Comparison of ENCODE assay signal across 20 cellular contexts in the genomic region with DNA sequence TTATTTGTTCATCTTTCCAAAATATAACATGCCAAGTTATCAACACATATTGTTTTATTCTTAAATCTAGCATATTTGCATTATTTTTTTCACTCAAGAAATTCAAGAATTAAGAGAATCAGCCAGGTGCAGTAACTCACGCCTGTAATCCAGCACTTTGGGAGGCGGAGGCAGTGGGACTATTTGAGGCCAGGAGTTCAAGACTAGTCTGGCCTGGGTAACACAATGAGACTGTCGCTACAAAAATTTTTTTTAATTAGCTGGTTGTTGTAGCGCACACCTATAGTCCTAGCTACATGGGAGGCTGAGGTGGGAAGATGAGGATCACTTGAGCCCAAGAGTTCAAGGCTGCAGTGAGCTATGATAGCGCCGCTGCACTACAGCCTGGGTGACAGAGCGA. TPM values are rescaled to one million over a fixed set of nuclear protein-coding genes. Genes with fewer than 3 reads are reported as not detected.
A peak's percentile ranks its signal among the peaks of the same experiment; 100 is the strongest.
DNase-seq lines count a peak whose midpoint lies in the region; ATAC-seq and TF ChIP-seq lines count a peak whose summit lies in the region.
"Had no signal": no experiment of that assay in that cellular context is flagged by ENCODE, and none has a peak within 500 bp of the region (broad histone marks: within the 10 kb centered on the region; RNA-seq: fewer than 3 reads in every experiment).

No MANE protein-coding gene starts in this region.

- H3K9me3 Mint-ChIP-seq in H9 = no peaks in the 10 kb centered on the region
- H3K9me3 Mint-ChIP-seq: activated CD4-positive, alpha-beta memory T cell treated with anti-CD3 and anti-CD28 coated beads, Interleukin-2, amount 10 ng/mL, durations not matched to agents 7 days and 5 days; activated naive CD8-positive, alpha-beta T cell treated with anti-CD3 and anti-CD28 coated beads, Interleukin-2, amount 10 ng/mL, durations not matched to agents 7 days and 5 days; CD4-positive, alpha-beta T cell; naive thymus-derived CD8-positive, alpha-beta T cell had no signal

- no peak for TF ChIP-seq POLR2A in tibial nerve (IDR thresholded peaks at IDR 0.05)

- H2AFZ ChIP-seq in H9 (ENCODE audit: low read length) = no peak overlapping the region
- H2AFZ ChIP-seq in OCI-LY3 (ENCODE audit: low read depth, low read length) = no peak overlapping the region

- H3K9me3 ChIP-seq in H9 (ENCODE audit: control insufficient read depth, low read depth, low read length) (no peaks in the 10 kb centered on the region), OCI-LY3 (ENCODE audit: insufficient read depth, low read length) (no peaks in the 10 kb centered on the region), psoas muscle (no peaks in the 10 kb centered on the region), tibial nerve (no peaks in the 10 kb centered on the region)
- H3K9me3 ChIP-seq: thoracic aorta had no signal

- no peaks in the 10 kb centered on the region for H3K27me3 Mint-ChIP-seq in H9 (ENCODE audit: low read depth)
- H3K27me3 Mint-ChIP-seq: activated CD4-positive, alpha-beta memory T cell treated with anti-CD3 and anti-CD28 coated beads, Interleukin-2, amount 10 ng/mL, durations not matched to agents 7 days and 5 days; activated naive CD8-positive, alpha-beta T cell treated with anti-CD3 and anti-CD28 coated beads, Interleukin-2, amount 10 ng/mL, durations not matched to agents 7 days and 5 days; CD4-positive, alpha-beta T cell; naive thymus-derived CD8-positive, alpha-beta T cell had no signal

- H2AK5ac ChIP-seq in H9 (ENCODE audit: insufficient read length, low read length) = no peak overlapping the region

- peaks cover 3% of the 10 kb centered on the region for H3K36me3 ChIP-seq in OCI-LY3 (replicated peaks; ENCODE audit: low read depth, low read length)
- H3K36me3 ChIP-seq in psoas muscle (ENCODE audit: insufficient read depth in 1 of 2, low read depth in 1 of 2) = no peaks in the 10 kb centered on the region
- no peaks in the 10 kb centered on the region for H3K36me3 ChIP-seq in tibial nerve
- H3K36me3 ChIP-seq: thoracic aorta had no signal

- H4K8ac ChIP-seq in H9 (replicated peaks; ENCODE audit: insufficient read length, low read depth, low read length) = no peak overlapping the region

- peaks cover 0 to under 1% (median 0%) of the 10 kb centered on the region in 3 experiments; a peak in 2 of 7 replicates for H3K36me3 Mint-ChIP-seq in H9 (ENCODE audit: insufficient read depth in 1 of 3, low read depth in 3 of 3)

- H3K27ac ChIP-seq in H9 (ENCODE audit: insufficient read length, low read depth, low read length) = no peak overlapping the region
- H3K27ac ChIP-seq in OCI-LY3 (ENCODE audit: low read length) = peak overlapping the region; percentile 93
- peak overlapping the region; percentile 25 for H3K27ac ChIP-seq in epithelial cell of prostate
- H3K27ac ChIP-seq in psoas muscle = peak overlapping the region; percentile 37
- no peak overlapping the region for H3K27ac ChIP-seq in tibial nerve
- H3K27ac ChIP-seq: thoracic aorta had no signal

- peaks cover 5% of the 10 kb centered on the region for H3K79me1 ChIP-seq in H9 (ENCODE audit: insufficient read depth, low read depth, low read length, poor library complexity, severe bottlenecking)

- H3K56ac ChIP-seq in H9 (ENCODE audit: insufficient read length, low read depth, low read length) = no peak overlapping the region

- intact Hi-C loops in psoas muscle (cut with DNase I) = no loop called here

- TF ChIP-seq CTCF in H9 (conservative IDR thresholded peaks at IDR 0.05) (no peak), OCI-LY3 (IDR thresholded peaks at IDR 0.05; ENCODE audit: low read depth, low read length) (no peak), psoas muscle (IDR thresholded peaks at IDR 0.05) (no peak), tibial nerve (IDR thresholded peaks at IDR 0.05) (no peak)

- H4K5ac ChIP-seq in H9 (ENCODE audit: insufficient read length, low read depth, low read length) = no peak overlapping the region

- H3K4me3 Mint-ChIP-seq in H9 = no peak overlapping the region
- H3K4me3 Mint-ChIP-seq: activated CD4-positive, alpha-beta memory T cell treated with anti-CD3 and anti-CD28 coated beads, Interleukin-2, amount 10 ng/mL, durations not matched to agents 7 days and 5 days; activated naive CD8-positive, alpha-beta T cell treated with anti-CD3 and anti-CD28 coated beads, Interleukin-2, amount 10 ng/mL, durations not matched to agents 7 days and 5 days; CD4-positive, alpha-beta T cell; naive thymus-derived CD8-positive, alpha-beta T cell had no signal

- DNase-seq in H9 (no peak), epithelial cell of prostate (ENCODE audit: low read depth, low spot score) (no peak), psoas muscle (no peak), tibial nerve (ENCODE audit: low spot score in 2 of 2) (no peak), COLO668 (lab: John Stamatoyannopoulos, UW; ENCODE audit: unreplicated experiment) (no peak)
- DNase-seq: activated CD4-positive, alpha-beta memory T cell treated with anti-CD3 and anti-CD28 coated beads, Interleukin-2, amount 10 ng/mL, durations not matched to agents 7 days and 5 days; activated naive CD8-positive, alpha-beta T cell treated with anti-CD3 and anti-CD28 coated beads, Interleukin-2, amount 10 ng/mL, durations not matched to agents 7 days and 5 days; CD4-positive, alpha-beta T cell; foreskin melanocyte; H7; naive thymus-derived CD8-positive, alpha-beta T cell; NCI-H1105 treated with DMSO at 0.1 percent for 48 hours; NCI-H2081; retina; Right ventricle myocardium superior; stimulated activated CD4-positive, alpha-beta T cell treated with anti-CD3 and anti-CD28 coated beads, Interleukin-4, amount 100 ng/mL, for 24 hours; stimulated activated naive CD4-positive, alpha-beta T cell had no signal

- no peak overlapping the region for H3K18ac ChIP-seq in H9 (ENCODE audit: insufficient read length, low read depth, low read length)

- H3K4me3 ChIP-seq in OCI-LY3 (ENCODE audit: low read length) (peak overlapping the region; percentile 62), psoas muscle (no peak overlapping the region), tibial nerve (no peak overlapping the region)
- H3K4me3 ChIP-seq: thoracic aorta had no signal

- H3K14ac ChIP-seq in H9 (ENCODE audit: insufficient read depth, low read length) = no peak overlapping the region

- no peak overlapping the region for H2BK20ac ChIP-seq in H9 (ENCODE audit: low read depth, low read length, poor library complexity, severe bottlenecking)

- H3K4me1 ChIP-seq in H9 (ENCODE audit: insufficient read depth, low read length) = no peaks in the 10 kb centered on the region; the same call in 1 of the 2 replicates
- H3K4me1 ChIP-seq in OCI-LY3 (ENCODE audit: low read length) = peaks cover 76% of the 10 kb centered on the region
- H3K4me1 ChIP-seq in psoas muscle = peaks cover 28% of the 10 kb centered on the region
- peaks cover 0 to 58% (median 3%) of the 10 kb centered on the region in 4 donors for H3K4me1 ChIP-seq in tibial nerve

- no peak overlapping the region for H3K23ac ChIP-seq in H9 (ENCODE audit: insufficient read length, low read depth, low read length)

- H2BK15ac ChIP-seq in H9 (ENCODE audit: low read depth, low read length) = no peak overlapping the region

- no peaks in the 10 kb centered on the region for H4K20me1 ChIP-seq in H9 (ENCODE audit: control insufficient read depth, insufficient read depth, insufficient read length)
- H4K20me1 ChIP-seq in OCI-LY3 (ENCODE audit: insufficient read depth, low read length) = peaks cover 5% of the 10 kb centered on the region

- H3K23me2 ChIP-seq in H9 (ENCODE audit: insufficient read length, low read depth, low read length, poor library complexity, severe bottlenecking) = no peaks in the 10 kb centered on the region

- no peak overlapping the region for H3K4ac ChIP-seq in H9 (ENCODE audit: low read depth, low read length)

- H3K4me1 Mint-ChIP-seq in H9 = peaks cover 29 to 34% of the 10 kb centered on the region in 2 experiments

- no peak overlapping the region for H4K91ac ChIP-seq in H9 (ENCODE audit: insufficient read length, low read depth, low read length)

- H2BK12ac ChIP-seq in H9 (ENCODE audit: insufficient read length, low read depth, low read length) = no peak overlapping the region

- peaks cover 20% of the 10 kb centered on the region for H3K79me2 ChIP-seq in H9 (ENCODE audit: insufficient read depth, low read length)
- H3K79me2 ChIP-seq in OCI-LY3 (ENCODE audit: low read length) = peaks cover 95% of the 10 kb centered on the region

- H3K27me3 ChIP-seq in H9 (ENCODE audit: insufficient read depth, low read length) (no peaks in the 10 kb centered on the region), OCI-LY3 (ENCODE audit: low read depth, low read length) (no peaks in the 10 kb centered on the region), psoas muscle (ENCODE audit: insufficient read depth in 3 of 3, low read length in 2 of 3) (no peaks in the 10 kb centered on the region), tibial nerve (no peaks in the 10 kb centered on the region)

- peak overlapping the region in 2 of 3 experiments; percentile 68 to 84; a peak in 2 of 7 replicates for H3K27ac Mint-ChIP-seq in H9
- H3K27ac Mint-ChIP-seq: activated CD4-positive, alpha-beta memory T cell treated with anti-CD3 and anti-CD28 coated beads, Interleukin-2, amount 10 ng/mL, durations not matched to agents 7 days and 5 days; activated naive CD8-positive, alpha-beta T cell treated with anti-CD3 and anti-CD28 coated beads, Interleukin-2, amount 10 ng/mL, durations not matched to agents 7 days and 5 days had no signal

- H3K4me2 ChIP-seq in H9 (ENCODE audit: insufficient read depth, insufficient read length, low read length) = no peak overlapping the region
- peak overlapping the region; percentile 92 for H3K4me2 ChIP-seq in OCI-LY3 (ENCODE audit: low read length)

- H2BK120ac ChIP-seq in H9 (ENCODE audit: low read depth, low read length, poor library complexity, severe bottlenecking) = no peak overlapping the region

- no CpG with 5 or more reads among the region's 7 CpGs for WGBS in H9 (ENCODE audit: extremely low coverage, insufficient read length, low lambda C conversion rate)
- WGBS in psoas muscle, 3 donors = 89 to 98% (median 95%) methylated on average over 7 of the region's 7 CpGs
- WGBS in tibial nerve, 2 donors = 93 to 94% methylated on average over 7 of the region's 7 CpGs

- peak in 1 of 4 donors; percentile 34 for ATAC-seq in psoas muscle
- no peak for ATAC-seq in GM21619 (IDR thresholded peaks at IDR 0.05; ENCODE audit: unreplicated experiment)
- ATAC-seq: naive thymus-derived CD8-positive, alpha-beta T cell had no signal

- no peak for TF ChIP-seq EP300 in tibial nerve (IDR thresholded peaks at IDR 0.05)

- H3T11ph ChIP-seq in H9 (ENCODE audit: low read length) = no peak overlapping the region

- no peak overlapping the region for H2BK5ac ChIP-seq in H9 (ENCODE audit: insufficient read length, low read length)

- H3K9ac ChIP-seq in H9 (ENCODE audit: extremely low read depth, insufficient read length, low read length) = no peak overlapping the region
- peak overlapping the region; percentile 80 for H3K9ac ChIP-seq in OCI-LY3 (ENCODE audit: low read length)

RNA-seq across cellular contexts. Expression of gene DCUN1D1, which starts 10.5 kb away (rescaled TPM):
- total RNA-seq in H9 (2021) = 68.5 and 71.7 TPM in 2 replicates
- total RNA-seq in psoas muscle = 10 to 100 TPM; 41.5 to 97.8 (median 50.7) TPM
- 10 to 100 TPM; 11.6 to 57.7 (median 25.8) TPM for polyA plus RNA-seq in psoas muscle
- 10 to 100 TPM; 13.8 to 26.2 (median 18.1) TPM for total RNA-seq in tibial nerve

Comparison
In these comparisons a context has a peak if more than half of its experiments do, and no peak if none do; other contexts are left out.
1. H3K27ac ChIP-seq: peak in OCI-LY3 (single experiment), epithelial cell of prostate (single experiment) and psoas muscle (single experiment); none in H9 (single experiment) and tibial nerve (0 of 4).